12 cellular contexts compared by ENCODE assay signal in the genomic region with DNA sequence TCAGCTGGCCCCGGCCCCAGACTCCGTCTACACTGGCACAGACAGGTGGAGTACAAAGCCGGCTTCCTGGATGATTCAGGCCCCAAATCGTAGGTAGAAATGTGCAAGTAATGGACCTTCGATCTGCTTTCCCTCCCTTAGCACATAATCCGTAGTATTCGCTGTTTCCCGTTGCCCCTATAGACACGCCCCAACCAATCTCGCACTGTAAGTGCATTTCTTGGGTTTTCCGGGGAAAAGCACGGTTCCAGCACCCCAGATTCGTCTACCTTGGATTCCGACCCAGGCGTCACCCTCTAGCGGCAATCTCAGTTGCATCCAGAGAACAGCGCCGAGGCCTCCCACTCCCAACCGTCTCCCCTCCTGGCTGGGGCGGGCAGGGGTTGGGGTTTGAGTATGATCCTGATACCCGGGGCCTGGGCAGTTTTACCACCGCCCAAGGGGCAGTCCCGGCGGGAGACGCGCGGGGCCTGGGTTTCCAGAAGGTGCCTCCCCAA. TPM values are rescaled to one million over a fixed set of nuclear protein-coding genes. Genes with fewer than 3 reads are reported as not detected.
DNase-seq lines count a peak whose midpoint lies in the region; ATAC-seq and TF ChIP-seq lines count a peak whose summit lies in the region.
"Had no signal": no experiment of that assay in that cellular context is flagged by ENCODE, and none has a peak within 500 bp of the region (broad histone marks: within the 10 kb centered on the region; RNA-seq: fewer than 3 reads in every experiment).

No MANE protein-coding gene starts in this region.

- H3K14ac ChIP-seq in neuronal stem cell (ENCODE audit: low read length): no peak overlapping the region

- peak overlapping the region; percentile 47 for H3K23ac ChIP-seq in neuronal stem cell (ENCODE audit: low read depth, low read length, poor library complexity)

- H3K27me3 ChIP-seq in neuronal stem cell (ENCODE audit: control insufficient read depth in 3 of 3, insufficient read depth in 3 of 3, low read depth in 1 of 3, low read length in 3 of 3): peaks cover 80 to 98% (median 97%) of the 10 kb centered on the region in 3 experiments

- H3K27ac ChIP-seq in neuronal stem cell (replicated peaks; ENCODE audit: low read length): no peak overlapping the region

- H3K4me3 ChIP-seq in HFF-Myc (replicated peaks; ENCODE audit: low read depth, low read length) (peak overlapping the region; percentile 28), epithelial cell of esophagus (ENCODE audit: low read length) (no peak overlapping the region), neuronal stem cell (ENCODE audit: low read length in 2 of 2) (peak overlapping the region in 1 of 2 donors; percentile 18)

- no peak overlapping the region for H3K9ac ChIP-seq in neuronal stem cell (ENCODE audit: low read depth, low read length, poor library complexity)

- no peak overlapping the region for H3K4ac ChIP-seq in neuronal stem cell (ENCODE audit: low read length)

- H4K91ac ChIP-seq in neuronal stem cell (ENCODE audit: low read depth, low read length, poor library complexity): no peak overlapping the region

- no peaks in the 10 kb centered on the region for H3K36me3 ChIP-seq in neuronal stem cell (replicated peaks in 1 of 2; ENCODE audit: control insufficient read depth in 2 of 2, insufficient read depth in 2 of 2, low read length in 2 of 2)

- no peak overlapping the region for H3K4me2 ChIP-seq in neuronal stem cell (ENCODE audit: insufficient read depth, low read length, poor library complexity, severe bottlenecking)

- TF ChIP-seq CTCF in HFF-Myc (IDR thresholded peaks at IDR 0.05; ENCODE audit: low read depth, low read length, missing control alignments) (peak; percentile 19), epithelial cell of esophagus (IDR thresholded peaks at IDR 0.05; ENCODE audit: insufficient read depth, low read depth, low read length, missing control alignments) (peak; percentile 4)

- H3K79me1 ChIP-seq in neuronal stem cell (ENCODE audit: low read depth, low read length): no peaks in the 10 kb centered on the region

- no peak overlapping the region for H2AFZ ChIP-seq in neuronal stem cell (ENCODE audit: low read length)

- H2BK15ac ChIP-seq in neuronal stem cell (ENCODE audit: low read length): no peak overlapping the region

- ATAC-seq in esophagus mucosa (no peak), HG03520 (IDR thresholded peaks at IDR 0.05; ENCODE audit: unreplicated experiment) (no peak)
- ATAC-seq: CD8-positive, alpha-beta T cell had no signal

- no peak overlapping the region for H2BK120ac ChIP-seq in neuronal stem cell (ENCODE audit: low read depth, low read length)

- no peak overlapping the region for H3K18ac ChIP-seq in neuronal stem cell (ENCODE audit: low read length)

- H2AK5ac ChIP-seq in neuronal stem cell (ENCODE audit: low read depth, low read length): peak overlapping the region; percentile 69

- H3K9me3 ChIP-seq in neuronal stem cell (replicated peaks in 1 of 2; ENCODE audit: control insufficient read depth in 2 of 2, insufficient read depth in 1 of 2, low read depth in 1 of 2, low read length in 2 of 2): peaks cover 0 to 9% of the 10 kb centered on the region in 2 donors

- no peak overlapping the region for H4K8ac ChIP-seq in neuronal stem cell (ENCODE audit: low read depth, low read length)

- DNase-seq in AG08396 (ENCODE audit: low spot score): peak; percentile 45
- DNase-seq in HFF-Myc (ENCODE audit: extremely low read depth, low read depth): no peak
- DNase-seq in epithelial cell of esophagus (ENCODE audit: low read depth): no peak
- no peak for DNase-seq in neuronal stem cell (ENCODE audit: low spot score)
- DNase-seq in stimulated activated CD4-positive, alpha-beta T cell treated with anti-CD3 and anti-CD28 coated beads, Interleukin-2, amount 100 ng/mL, for 48 hours: no peak
- no peak for DNase-seq in central memory CD4-positive, alpha-beta T cell
- DNase-seq: CD8-positive, alpha-beta T cell; GF-D8; stimulated activated CD4-positive, alpha-beta T cell treated with anti-CD3 and anti-CD28 coated beads, Interleukin-4, amount 100 ng/mL, for 1 hour; stimulated activated naive CD4-positive, alpha-beta T cell had no signal

- no peaks in the 10 kb centered on the region for H3K4me1 ChIP-seq in neuronal stem cell (ENCODE audit: control insufficient read depth in 2 of 2, insufficient read depth in 1 of 2, low read depth in 1 of 2, low read length in 2 of 2)

- WGBS in neuronal stem cell (ENCODE audit: extremely low coverage in 2 of 2, insufficient read length in 2 of 2, insufficient replicate concordance in 1 of 2), 2 donors: no CpG with 5 or more reads among the region's 27 CpGs

- no peak overlapping the region for H2BK5ac ChIP-seq in neuronal stem cell (ENCODE audit: low read length)

- H2BK12ac ChIP-seq in neuronal stem cell (ENCODE audit: low read length): no peak overlapping the region

RNA-seq across cellular contexts. Expression of a gene that starts 12.1 kb away (rescaled TPM):
- polyA plus RNA-seq in neuronal stem cell (2013, experiment 1 of 2): 0.01 TPM
- not detected for polyA plus RNA-seq in neuronal stem cell (2013, experiment 2 of 2)
- 0.68 TPM for total RNA-seq in esophagus mucosa
- total RNA-seq: CD8-positive, alpha-beta T cell had no signal

RNA-seq across cellular contexts. Expression of a gene that starts 56.8 kb away (rescaled TPM):
- polyA plus RNA-seq in neuronal stem cell (2013, experiment 1 of 2): 12.3 TPM
- 12.6 TPM for polyA plus RNA-seq in neuronal stem cell (2013, experiment 2 of 2)
- 11.2 TPM for total RNA-seq in esophagus mucosa
